ENCODE assay signal across 8 cellular contexts in the genomic region with DNA sequence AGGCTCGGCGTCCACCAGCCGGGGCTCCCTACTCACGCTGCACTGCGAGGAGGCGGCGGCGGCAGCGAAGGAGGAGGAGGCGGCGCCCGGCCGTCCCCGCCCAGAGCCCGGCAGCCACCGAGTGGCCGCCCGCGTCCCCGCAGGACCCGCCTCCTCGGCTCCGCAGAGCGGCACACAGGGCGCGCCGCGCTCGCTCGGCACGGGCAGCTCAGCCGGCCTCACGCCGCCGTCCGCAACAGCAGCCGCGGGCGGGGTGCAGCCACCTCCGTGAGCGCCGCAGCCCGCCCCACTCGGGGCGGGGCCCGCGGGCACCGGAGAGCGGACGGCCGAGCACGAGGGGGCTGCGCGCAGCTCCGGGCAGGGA. TPM values are rescaled to one million over a fixed set of nuclear protein-coding genes. Genes with fewer than 3 reads are reported as not detected.
DNase-seq lines count a peak whose midpoint lies in the region; ATAC-seq and TF ChIP-seq lines count a peak whose summit lies in the region.

A gene (minus strand): TSS at position 46 of the 364 bp plus-strand sequence. CDS start 52,952 bp downstream, outside the sequence.

- CTCF ChIA-PET in HEK293 (lab: Yijun Ruan, JAX), result interaction anchor here (0.6 to 1.2 kb wide), 4 partner anchors 17 to 393 kb away, joined by 3 to 5 read pairs (median 3); no protein-coding TSS in a partner anchor

- TF ChIP-seq CTCF in HEK293 (tag by site-specific recombination; IDR thresholded peaks at IDR 0.05) (no peak), upper lobe of right lung (IDR thresholded peaks at IDR 0.05) (no peak)

- H3K27ac ChIP-seq in HEK293 (ENCODE audit: extremely low read depth, low read depth, low read length) (peak within 1 kb of the TSS; percentile 100), upper lobe of right lung (peak within 1 kb of the TSS; percentile 96)

- peak within 1 kb of the TSS; percentile 93 for H3K4me3 ChIP-seq in GM08714 (ENCODE audit: low read length)
- peak within 1 kb of the TSS; percentile 96 for H3K4me3 ChIP-seq in HEK293 (ENCODE audit: low read depth, low read length)
- peak within 1 kb of the TSS; percentile 99 for H3K4me3 ChIP-seq in adipocyte (ENCODE audit: low read length)
- H3K4me3 ChIP-seq in upper lobe of right lung, result peak within 1 kb of the TSS; percentile 89

- H3K9ac ChIP-seq in adipocyte (ENCODE audit: low read length), result peak within 1 kb of the TSS; percentile 95

- no peaks in the 10 kb centered on the region for H3K36me3 ChIP-seq in HEK293 (ENCODE audit: control insufficient read depth in 2 of 2, insufficient read depth in 1 of 2, low read length in 2 of 2)
- H3K36me3 ChIP-seq in adipocyte (ENCODE audit: control insufficient read depth, insufficient read depth, low read length, severe bottlenecking), result no peaks in the 10 kb centered on the region
- no peaks in the 10 kb centered on the region for H3K36me3 ChIP-seq in upper lobe of right lung

- H3K9me3 ChIP-seq in HEK293 (ENCODE audit: control insufficient read depth, insufficient read depth, low read depth, low read length) (no peaks in the 10 kb centered on the region), adipocyte (ENCODE audit: control insufficient read depth, low read length) (no peaks in the 10 kb centered on the region), upper lobe of right lung (no peaks in the 10 kb centered on the region)

- ATAC-seq in upper lobe of right lung, result peak; percentile 87

- H3K27me3 ChIP-seq in adipocyte (replicated peaks; ENCODE audit: control insufficient read depth, insufficient read depth, low read length) (no peaks in the 10 kb centered on the region), upper lobe of right lung (no peaks in the 10 kb centered on the region)

- peak; percentile 74 for DNase-seq in MV-4-11 (lab: John Stamatoyannopoulos, UW)
- DNase-seq in T follicular helper cell (ENCODE audit: low read depth), result peak; percentile 70
- DNase-seq in adipocyte (ENCODE audit: low read depth), result peak; percentile 94
- peak; percentile 95 for DNase-seq in cardiac septum (ENCODE audit: low spot score)
- DNase-seq in posterior vena cava (ENCODE audit: low spot score), result peak; percentile 97
- DNase-seq in upper lobe of right lung, result peak; percentile 95

- H3K4me1 ChIP-seq in HEK293 (ENCODE audit: control insufficient read depth, insufficient read depth, low read length) (peaks cover 17% of the 10 kb centered on the region), adipocyte (ENCODE audit: control insufficient read depth, insufficient read depth, low read length) (peaks cover 20% of the 10 kb centered on the region), upper lobe of right lung (peaks cover 11% of the 10 kb centered on the region)

- POLR2A ChIA-PET in HEK293 (lab: Yijun Ruan, JAX), result interaction anchor here (0.9 to 1.7 kb wide), 15 partner anchors 13 to 382 kb away, joined by 3 to 9 read pairs (median 3); no protein-coding TSS in a partner anchor

- intact Hi-C loops in cardiac septum (cut with DNase I), result loop anchor here (5.0 kb wide), 1 partner anchor 166 kb away; no protein-coding TSS in a partner anchor
- intact Hi-C loops in posterior vena cava (cut with DNase I), result loop anchor here in 1 of 2 donors (1.0 kb wide), 1 partner anchor 20 kb away; no protein-coding TSS in a partner anchor
- intact Hi-C loops in upper lobe of right lung (cut with DNase I), result no loop called here

TF ChIP-seq in HEK293, 187 proteins besides CTCF, POLR2A, EP300 and RAD21:
- TF ChIP-seq, protein P1, sequence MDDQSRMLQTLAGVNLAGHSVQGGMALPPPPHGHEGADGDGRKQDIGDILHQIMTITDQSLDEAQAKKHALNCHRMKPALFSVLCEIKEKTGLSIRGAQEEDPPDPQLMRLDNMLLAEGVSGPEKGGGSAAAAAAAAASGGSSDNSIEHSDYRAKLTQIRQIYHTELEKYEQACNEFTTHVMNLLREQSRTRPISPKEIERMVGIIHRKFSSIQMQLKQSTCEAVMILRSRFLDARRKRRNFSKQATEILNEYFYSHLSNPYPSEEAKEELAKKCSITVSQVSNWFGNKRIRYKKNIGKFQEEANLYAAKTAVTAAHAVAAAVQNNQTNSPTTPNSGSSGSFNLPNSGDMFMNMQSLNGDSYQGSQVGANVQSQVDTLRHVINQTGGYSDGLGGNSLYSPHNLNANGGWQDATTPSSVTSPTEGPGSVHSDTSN (CRISPR knock-in tag; IDR thresholded peaks at IDR 0.05), result peak; percentile 23; the same call in 1 of the 2 replicates
- TF ChIP-seq ZNF37A (tag by site-specific recombination; IDR thresholded peaks at IDR 0.05) (no peak), ZNF596 (tag by site-specific recombination; IDR thresholded peaks at IDR 0.05) (peak; percentile 21; the same call in 1 of the 2 replicates), KLF10 (tag by site-specific recombination; IDR thresholded peaks at IDR 0.05) (peak; percentile 24; the same call in 1 of the 2 replicates), GLI4 (tag by site-specific recombination; IDR thresholded peaks at IDR 0.05) (no peak)

RNA-seq across cellular contexts. Expression of the gene that starts here (rescaled TPM):
- 25.4 TPM for total RNA-seq in cardiac septum
- total RNA-seq in posterior vena cava, result 10 to 100 TPM; 37.6 to 44.0 TPM
- 46.6 TPM for total RNA-seq in upper lobe of right lung

Comparison
In these comparisons a context has a peak if more than half of its experiments do, and no peak if none do; other contexts are left out.
1. Peak in every context shown above with its lines: DNase-seq, ATAC-seq, H3K4me3 ChIP-seq and H3K27ac ChIP-seq.